15 cellular contexts compared by ENCODE assay signal in the genomic region with DNA sequence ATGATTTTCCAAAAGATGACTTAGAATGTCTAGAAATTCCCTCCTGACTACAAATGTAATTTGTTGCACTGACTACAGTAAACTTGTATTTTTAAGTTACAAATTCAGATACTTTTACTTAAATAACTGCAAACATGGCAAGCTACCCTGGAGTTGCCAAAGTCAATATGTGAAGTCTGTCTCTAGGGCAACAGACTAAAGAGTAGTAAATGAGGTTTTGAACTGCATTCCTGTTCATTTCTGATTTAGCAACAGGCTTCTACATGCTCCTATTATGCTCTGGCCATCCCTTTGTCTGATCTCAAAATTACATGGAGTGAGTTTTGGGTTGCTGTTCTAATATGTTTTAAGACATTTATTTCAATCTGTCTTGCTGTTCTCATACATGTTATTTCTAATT. TPM values are rescaled to one million over a fixed set of nuclear protein-coding genes. Genes with fewer than 3 reads are reported as not detected.
A peak's percentile ranks its signal among the peaks of the same experiment; 100 is the strongest.
DNase-seq lines count a peak whose midpoint lies in the region; ATAC-seq and TF ChIP-seq lines count a peak whose summit lies in the region.
"Had no signal": no experiment of that assay in that cellular context is flagged by ENCODE, and none has a peak within 500 bp of the region (broad histone marks: within the 10 kb centered on the region; RNA-seq: fewer than 3 reads in every experiment).

No MANE protein-coding gene starts in this region.

- H3K4me3 ChIP-seq in fibroblast of mammary gland (ENCODE audit: control insufficient read depth, low read depth, low read length) (no peak overlapping the region), neural progenitor cell (peak overlapping the region; percentile 18)
- H3K4me3 ChIP-seq: ascending aorta, heart left ventricle had no signal

- no peak for ATAC-seq in stimulated activated memory B cell treated with anti-CD40 and anti-IgM and Interleukin-4, amounts not matched to agents 10 μg/mL and 1 μg/mL and 100 μg/mL, for 72 hours
- ATAC-seq: natural killer cell had no signal

- H3F3A ChIP-seq in neural progenitor cell (ENCODE audit: low read depth), result peaks cover 11% of the 10 kb centered on the region

- peak overlapping the region; percentile 67 for H3K4me3 Mint-ChIP-seq in neural progenitor cell
- H3K4me3 Mint-ChIP-seq in stimulated activated memory B cell treated with anti-CD40 and anti-IgM and Interleukin-4, amounts not matched to agents 10 μg/mL and 1 μg/mL and 100 μg/mL, for 72 hours, result no peak overlapping the region
- H3K4me3 Mint-ChIP-seq: natural killer cell had no signal

- no peak for TF ChIP-seq CTCF in VCaP (conservative IDR thresholded peaks at IDR 0.05)
- no peak for TF ChIP-seq CTCF in fibroblast of mammary gland (conservative IDR thresholded peaks at IDR 0.05; ENCODE audit: control insufficient read depth, insufficient read depth, low read depth, low read length)
- TF ChIP-seq CTCF in neural progenitor cell (IDR thresholded peaks at IDR 0.05), result no peak

- peak overlapping the region; percentile 98 for H3K27ac Mint-ChIP-seq in neural progenitor cell
- no peak overlapping the region for H3K27ac Mint-ChIP-seq in stimulated activated memory B cell treated with anti-CD40 and anti-IgM and Interleukin-4, amounts not matched to agents 10 μg/mL and 1 μg/mL and 100 μg/mL, for 72 hours
- H3K27ac Mint-ChIP-seq: natural killer cell had no signal

- H3K9me3 ChIP-seq in neural progenitor cell (ENCODE audit: low read depth), result no peaks in the 10 kb centered on the region
- H3K9me3 ChIP-seq: ascending aorta, Caco-2, heart left ventricle had no signal

- peaks cover 43% of the 10 kb centered on the region for H3K4me1 ChIP-seq in neural progenitor cell

- peaks cover 2% of the 10 kb centered on the region for H3K27me3 Mint-ChIP-seq in neural progenitor cell (ENCODE audit: insufficient read depth, low read depth)
- no peaks in the 10 kb centered on the region for H3K27me3 Mint-ChIP-seq in stimulated activated memory B cell treated with anti-CD40 and anti-IgM and Interleukin-4, amounts not matched to agents 10 μg/mL and 1 μg/mL and 100 μg/mL, for 72 hours

- peaks cover 2% of the 10 kb centered on the region for H4K20me1 ChIP-seq in neural progenitor cell (ENCODE audit: low read depth)

- H3K36me3 Mint-ChIP-seq in neural progenitor cell, result peaks cover 24% of the 10 kb centered on the region
- H3K36me3 Mint-ChIP-seq in stimulated activated memory B cell treated with anti-CD40 and anti-IgM and Interleukin-4, amounts not matched to agents 10 μg/mL and 1 μg/mL and 100 μg/mL, for 72 hours, result peaks cover 9% of the 10 kb centered on the region
- H3K36me3 Mint-ChIP-seq: natural killer cell had no signal

- peak overlapping the region; percentile 14; the same call in 1 of the 2 replicates for H3K27ac ChIP-seq in VCaP
- H3K27ac ChIP-seq in neural progenitor cell, result peak overlapping the region; percentile 86
- H3K27ac ChIP-seq: heart left ventricle had no signal

- no peaks in the 10 kb centered on the region for H3K36me3 ChIP-seq in neural progenitor cell
- H3K36me3 ChIP-seq: ascending aorta, heart left ventricle had no signal

- H3K4me1 Mint-ChIP-seq in neural progenitor cell, result peaks cover 64% of the 10 kb centered on the region
- H3K4me1 Mint-ChIP-seq in stimulated activated memory B cell treated with anti-CD40 and anti-IgM and Interleukin-4, amounts not matched to agents 10 μg/mL and 1 μg/mL and 100 μg/mL, for 72 hours, result peaks cover 13% of the 10 kb centered on the region
- H3K4me1 Mint-ChIP-seq: natural killer cell had no signal

- H3K27me3 ChIP-seq in neural progenitor cell, result no peaks in the 10 kb centered on the region
- H3K27me3 ChIP-seq: ascending aorta, heart left ventricle had no signal

- H3K4me2 ChIP-seq in neural progenitor cell, result peak overlapping the region; percentile 69

- peaks cover 99% of the 10 kb centered on the region for H3K79me2 ChIP-seq in neural progenitor cell (ENCODE audit: low read depth)

- no peak overlapping the region for H3K9ac ChIP-seq in neural progenitor cell

- no peak overlapping the region for H2AFZ ChIP-seq in neural progenitor cell (replicated peaks)

- DNase-seq in GM03348 (ENCODE audit: low spot score), result peak; percentile 50
- DNase-seq in fibroblast of mammary gland (ENCODE audit: low read depth), result peak; percentile 74
- DNase-seq in neural progenitor cell (ENCODE audit: low spot score), result peak; percentile 27
- no peak for DNase-seq in SW 1271 (lab: John Stamatoyannopoulos, UW)
- no peak for DNase-seq in activated CD8-positive, alpha-beta memory T cell treated with anti-CD3 and anti-CD28 coated beads for 24 hours
- no peak for DNase-seq in activated CD4-positive, alpha-beta T cell treated with anti-CD3 and anti-CD28 coated beads, Interleukin-2, amount 50 U/mL, for 1 hour
- DNase-seq: heart left ventricle; natural killer cell; NCI-H1694 treated with DMSO at 0.1 percent for 48 hours; stimulated activated naive CD4-positive, alpha-beta T cell treated with Interleukin-2 at 50 U/mL for 16 hours; T-helper 9 cell had no signal

- H3K9me3 Mint-ChIP-seq in neural progenitor cell, result peaks cover 18% of the 10 kb centered on the region
- peaks cover 3% of the 10 kb centered on the region for H3K9me3 Mint-ChIP-seq in stimulated activated memory B cell treated with anti-CD40 and anti-IgM and Interleukin-4, amounts not matched to agents 10 μg/mL and 1 μg/mL and 100 μg/mL, for 72 hours
- H3K9me3 Mint-ChIP-seq: natural killer cell had no signal

RNA-seq across cellular contexts. Expression of gene SH3RF1, which starts 26.9 kb away (rescaled TPM):
- 14.1 and 17.1 TPM in 2 replicates for total RNA-seq in neural progenitor cell (ENCODE audit: low replicate concordance)

Comparison
In these comparisons a context has a peak if more than half of its experiments do, and no peak if none do; other contexts are left out.
1. DNase-seq: peak in GM03348 (single experiment), fibroblast of mammary gland (single experiment) and neural progenitor cell (single experiment); none in SW 1271 (0 of 2), activated CD8-positive, alpha-beta memory T cell treated with anti-CD3 and anti-CD28 coated beads for 24 hours (single experiment) and activated CD4-positive, alpha-beta T cell treated with anti-CD3 and anti-CD28 coated beads, Interleukin-2, amount 50 U/mL, for 1 hour (single experiment).